Comparison of ENCODE assay signal across 1 cellular context in genomic region chr6:37667050-37667814, GRCh38.
TF ChIP-seq lines count a peak whose summit lies in the region.

No MANE protein-coding gene starts in this region.

TF ChIP-seq in K562, 482 proteins besides CTCF, POLR2A, EP300 and RAD21 (continued from another document and continues in another):
- TF ChIP-seq ZNF639 (CRISPR knock-in tag; conservative IDR thresholded peaks at IDR 0.05 in 1 of 2, IDR thresholded peaks at IDR 0.05 in 1 of 2) (peak in 1 of 2 experiments; percentile 97; a peak in 2 of 4 replicates), E4F1 (CRISPR knock-in tag; IDR thresholded peaks at IDR 0.05; ENCODE audit: borderline replicate concordance) (no peak), MTA2 (IDR thresholded peaks at IDR 0.05; ENCODE audit: low read depth) (peak; percentile 100), MYNN (IDR thresholded peaks at IDR 0.05) (peak; percentile 82; the same call in 1 of the 2 replicates), MYNN (CRISPR knock-in tag; IDR thresholded peaks at IDR 0.05) (no peak), E2F6 (IDR thresholded peaks at IDR 0.05; ENCODE audit: borderline replicate concordance in 1 of 2, extremely low read depth in 1 of 2, insufficient read depth in 1 of 2, insufficient read length in 1 of 2, low read depth in 1 of 2, low read length in 1 of 2, poor library complexity in 1 of 2, severe bottlenecking in 1 of 2) (no peak), ZNF282 (CRISPR knock-in tag; IDR thresholded peaks at IDR 0.05) (no peak), KLF13 (tag; IDR thresholded peaks at IDR 0.05; ENCODE audit: borderline replicate concordance, low read depth) (no peak), MBD1 (CRISPR knock-in tag; IDR thresholded peaks at IDR 0.05) (no peak), RBM22 (IDR thresholded peaks at IDR 0.05; ENCODE audit: low read depth, low read length, poor library complexity, severe bottlenecking) (no peak), PKNOX1 (IDR thresholded peaks at IDR 0.05) (peak; percentile 76), HLTF (IDR thresholded peaks at IDR 0.05) (no peak), SAFB (IDR thresholded peaks at IDR 0.05; ENCODE audit: borderline replicate concordance, low read depth, low read length) (no peak), IFI16 (CRISPR knock-in tag; IDR thresholded peaks at IDR 0.05) (0 out of 2 replicates have a peak, but pooled peaks have one; percentile 15), ZNF511 (CRISPR knock-in tag; IDR thresholded peaks at IDR 0.05) (no peak), IRF1 (CRISPR knock-in tag; IDR thresholded peaks at IDR 0.05; ENCODE audit: borderline replicate concordance) (no peak), CAMTA2 (CRISPR knock-in tag; conservative IDR thresholded peaks at IDR 0.05) (no peak), HNRNPH1 (optimal IDR thresholded peaks at IDR 0.05; ENCODE audit: low read depth, low read length) (no peak), STAT6 (CRISPR knock-in tag; IDR thresholded peaks at IDR 0.05) (0 out of 2 replicates have a peak, but pooled peaks have one; percentile 41), ZNF274 (IDR thresholded peaks at IDR 0.05; ENCODE audit: borderline replicate concordance, low read depth, low read length) (peak; percentile 77; the same call in 1 of the 2 replicates), SMARCA5 (IDR thresholded peaks at IDR 0.05) (no peak), XRCC4 (IDR thresholded peaks at IDR 0.05; ENCODE audit: extremely low read depth, insufficient read depth, insufficient read length) (no peak), NFYB (IDR thresholded peaks at IDR 0.05; ENCODE audit: extremely low read depth, insufficient read length) (no peak), CCNT2 (IDR thresholded peaks at IDR 0.05; ENCODE audit: borderline replicate concordance, extremely low read depth, insufficient read length, low read depth, low read length) (peak; percentile 99), ZNF24 (IDR thresholded peaks at IDR 0.05) (peak; percentile 7; the same call in 1 of the 2 replicates), ZBTB26 (CRISPR knock-in tag; IDR thresholded peaks at IDR 0.05) (peak; percentile 65; the same call in 1 of the 2 replicates), ZBTB11 (CRISPR knock-in tag; IDR thresholded peaks at IDR 0.05) (peak in 1 of 3 experiments; percentile 90; a peak in 2 of 6 replicates), ZNF41 (CRISPR knock-in tag; conservative IDR thresholded peaks at IDR 0.05) (peak; percentile 90), MAFF (IDR thresholded peaks at IDR 0.05; ENCODE audit: low read length) (peak; percentile 41; the same call in 1 of the 2 replicates), ZFP36 (IDR thresholded peaks at IDR 0.05; ENCODE audit: low read depth, low read length, partially characterized antibody) (no peak), POLR3A (IDR thresholded peaks at IDR 0.05; ENCODE audit: borderline replicate concordance, extremely low read depth, insufficient read depth, insufficient read length) (no peak), NCOA6 (IDR thresholded peaks at IDR 0.05) (no peak), GABPB1 (CRISPR knock-in tag; IDR thresholded peaks at IDR 0.05) (no peak), FOXP1 (CRISPR knock-in tag; IDR thresholded peaks at IDR 0.05) (no peak), ZNF280B (CRISPR knock-in tag; IDR thresholded peaks at IDR 0.05) (no peak), ZNF655 (CRISPR knock-in tag; IDR thresholded peaks at IDR 0.05) (no peak), DNMT1 (IDR thresholded peaks at IDR 0.05) (no peak), ZNF586 (CRISPR knock-in tag; conservative IDR thresholded peaks at IDR 0.05) (no peak)
